In genomic region chr7:29391262-29391661, GRCh38 we compare ENCODE assay signal across 8 cellular contexts.
"Had no signal": no experiment of that assay in that cellular context is flagged by ENCODE, and none has a peak within 500 bp of the region (broad histone marks: within the 10 kb centered on the region; RNA-seq: fewer than 3 reads in every experiment).

No MANE protein-coding gene starts in this region.

- H2AFZ ChIP-seq: GM23248 had no signal

- H3K9me3 ChIP-seq: HAP-1 had no signal

- DNase-seq: GM23248, GOT3, H7, Karpas-422, KBM-7 had no signal

- H3K4me3 ChIP-seq: GM23248, HAP-1 had no signal

- ATAC-seq: HCT116 had no signal

- H3K36me3 ChIP-seq: HAP-1 had no signal

- H3K4me2 ChIP-seq: KMS-11 had no signal

- H3K9ac ChIP-seq: GM23248, KMS-11 had no signal

- H3K27ac ChIP-seq: GM23248, KMS-11 had no signal
